In genomic region chr22:31080848-31081649, GRCh38 we compare ENCODE assay signal across 8 cellular contexts. TPM values are rescaled to one million over a fixed set of nuclear protein-coding genes. Genes with fewer than 3 reads are reported as not detected.
DNase-seq lines count a peak whose midpoint lies in the region; ATAC-seq and TF ChIP-seq lines count a peak whose summit lies in the region.

SMTN (plus strand) TSS chr22:31081318; CDS start chr22:31083259, 1,941 bp downstream.

- H3K36me3 Mint-ChIP-seq in T-helper 1 cell treated with Interleukin-12 subunit alpha and Interleukin-12 subunit beta and Interleukin-4 antibody, amounts not matched to agents 30 μg/mL and 1 μg/mL, for 36 hours (ENCODE audit: low read depth) = no peaks in the 10 kb centered on the region

- TF ChIP-seq POLR2A in prostate gland (IDR thresholded peaks at IDR 0.05) = peak; percentile 100

- no peaks in the 10 kb centered on the region for H3K27me3 ChIP-seq in prostate gland (replicated peaks; ENCODE audit: insufficient read depth)

- TF ChIP-seq CTCF in GM12865 (IDR thresholded peaks at IDR 0.05; ENCODE audit: insufficient read depth, low read depth, low read length, missing control alignments) (no peak), prostate gland (IDR thresholded peaks at IDR 0.05) (peak in 2 of 4 experiments; percentile 20 to 26)

- peak within 1 kb of the TSS; percentile 90 for H3K27ac ChIP-seq in prostate gland
- H3K27ac ChIP-seq in urinary bladder (ENCODE audit: low read depth) = peak within 1 kb of the TSS; percentile 86

- H3K4me1 ChIP-seq in prostate gland (replicated peaks) = peaks cover 11% of the 10 kb centered on the region
- H3K4me1 ChIP-seq in urinary bladder (ENCODE audit: insufficient read depth) = no peaks in the 10 kb centered on the region

- peak within 1 kb of the TSS; percentile 85 for H3K4me3 Mint-ChIP-seq in T-helper 1 cell treated with Interleukin-12 subunit alpha and Interleukin-12 subunit beta and Interleukin-4 antibody, amounts not matched to agents 30 μg/mL and 1 μg/mL, for 36 hours

- H3K4me3 ChIP-seq in GM12865 (ENCODE audit: low read depth, low read length) (peak within 1 kb of the TSS; percentile 82), prostate gland (peak within 1 kb of the TSS; percentile 61 to 69), urinary bladder (ENCODE audit: low read depth, low read length) (peak within 1 kb of the TSS; percentile 70)

- peak; percentile 91 for DNase-seq in GM12865 (ENCODE audit: low read depth)
- peak; percentile 74 for DNase-seq in NCI-H128 (lab: John Stamatoyannopoulos, UW; ENCODE audit: unreplicated experiment)
- DNase-seq in amniotic stem cell (lab: John Stamatoyannopoulos, UW) = peak; percentile 79
- DNase-seq in left cardiac atrium = peak; percentile 94
- DNase-seq in prostate gland (ENCODE audit: low spot score) = peak; percentile 94

- WGBS in prostate gland = under 1% methylated on average over 49 of the region's 63 CpGs
- under 1% methylated on average over 63 of the region's 63 CpGs for WGBS in urinary bladder

- H3K9me3 ChIP-seq in prostate gland = no peaks in the 10 kb centered on the region

- H3K9me3 Mint-ChIP-seq in T-helper 1 cell treated with Interleukin-12 subunit alpha and Interleukin-12 subunit beta and Interleukin-4 antibody, amounts not matched to agents 30 μg/mL and 1 μg/mL, for 36 hours = no peaks in the 10 kb centered on the region

- ATAC-seq in HG02642 (IDR thresholded peaks at IDR 0.05; ENCODE audit: poor library complexity, unreplicated experiment) = peak; percentile 74
- ATAC-seq in left cardiac atrium = peak; percentile 81 to 83

- peaks cover 31% of the 10 kb centered on the region for H3K4me1 Mint-ChIP-seq in T-helper 1 cell treated with Interleukin-12 subunit alpha and Interleukin-12 subunit beta and Interleukin-4 antibody, amounts not matched to agents 30 μg/mL and 1 μg/mL, for 36 hours (ENCODE audit: low read depth)

- peak within 1 kb of the TSS; percentile 41 for H3K27ac Mint-ChIP-seq in T-helper 1 cell treated with Interleukin-12 subunit alpha and Interleukin-12 subunit beta and Interleukin-4 antibody, amounts not matched to agents 30 μg/mL and 1 μg/mL, for 36 hours

- no peaks in the 10 kb centered on the region for H3K27me3 Mint-ChIP-seq in T-helper 1 cell treated with Interleukin-12 subunit alpha and Interleukin-12 subunit beta and Interleukin-4 antibody, amounts not matched to agents 30 μg/mL and 1 μg/mL, for 36 hours (ENCODE audit: low read depth)

- H3K36me3 ChIP-seq in prostate gland (no peaks in the 10 kb centered on the region), urinary bladder (ENCODE audit: insufficient read depth) (no peaks in the 10 kb centered on the region)

- intact Hi-C loops in left cardiac atrium (cut with DNase I) (loop anchor here (5.0 to 10.0 kb wide), 3 partner anchors 34 to 114 kb away; partner anchors contain the start of genes MORC2 (in 2 of the 2) and TUG1 (in 2 of the 2)), prostate gland (cut with DNase I) (loop anchor here (2.0 kb wide), 2 partner anchors 112 to 132 kb away; partner anchors contain the start of genes MORC2 and TUG1)

RNA-seq across cellular contexts. Expression of gene SMTN, which starts in this region (rescaled TPM):
- total RNA-seq in left cardiac atrium = 100 to 1,000 TPM; 142 to 150 TPM
- 100 to 1,000 TPM; 200 to 209 TPM for total RNA-seq in prostate gland
- 149 TPM for total RNA-seq in urinary bladder
- polyA plus RNA-seq in urinary bladder = 1,750 TPM

Comparison
In these comparisons a context has a peak if more than half of its experiments do, and no peak if none do; other contexts are left out.
1. Peak in every context shown above with its lines: DNase-seq, ATAC-seq, H3K4me3 ChIP-seq and H3K27ac ChIP-seq.